ENCODE assay signal across 15 cellular contexts in genomic region chr1:212189352-212189738, GRCh38.
"Had no signal": no experiment of that assay in that cellular context is flagged by ENCODE, and none has a peak within 500 bp of the region (broad histone marks: within the 10 kb centered on the region; RNA-seq: fewer than 3 reads in every experiment).

No MANE protein-coding gene starts in this region.

- H3K4me3 Mint-ChIP-seq: neural progenitor cell, T-cell, type B pancreatic cell had no signal

- H3K27me3 Mint-ChIP-seq: naive thymus-derived CD4-positive, alpha-beta T cell; T-cell; type B pancreatic cell had no signal

- H3K27ac ChIP-seq: cardiac muscle cell, neural progenitor cell, testis, WERI-Rb-1 had no signal

- H3K36me3 ChIP-seq: cardiac muscle cell, neural progenitor cell, WERI-Rb-1 had no signal

- H3K4me3 ChIP-seq: cardiac muscle cell, lung, neural progenitor cell, testis had no signal

- H3K4me1 ChIP-seq: neural progenitor cell, testis had no signal

- H3K4me1 Mint-ChIP-seq: neural progenitor cell had no signal

- H3K36me3 Mint-ChIP-seq: T-cell, type B pancreatic cell had no signal

- H3K27me3 ChIP-seq: cardiac muscle cell, neural progenitor cell, testis had no signal

- H3K27ac Mint-ChIP-seq: naive thymus-derived CD4-positive, alpha-beta T cell; neural progenitor cell; T-cell; type B pancreatic cell had no signal

- H3K9me3 Mint-ChIP-seq: neural progenitor cell had no signal

- H3K9me3 ChIP-seq: testis had no signal

- ATAC-seq: naive thymus-derived CD4-positive, alpha-beta T cell; SK-N-SH treated with all-trans-retinoic acid at 6 μM for 48 hours had no signal

- DNase-seq: activated CD4-positive, CD25-positive, alpha-beta regulatory T cell treated with anti-CD3 and anti-CD28 coated beads, Interleukin-2, amount 50 U/mL, for 72 hours; activated T-cell treated with anti-CD3 and anti-CD28 coated beads, Interleukin-2, amount 50 U/mL, for 1 hour; foreskin melanocyte; hippocampal formation; naive thymus-derived CD4-positive, alpha-beta T cell; stimulated activated CD4-positive, alpha-beta T cell treated with anti-CD3 and anti-CD28 coated beads, Interleukin-2, amount 100 ng/mL, for 48 hours; stimulated activated naive CD4-positive, alpha-beta T cell; testis; WERI-Rb-1 had no signal
